ENCODE assay signal across 10 cellular contexts in the genomic region with DNA sequence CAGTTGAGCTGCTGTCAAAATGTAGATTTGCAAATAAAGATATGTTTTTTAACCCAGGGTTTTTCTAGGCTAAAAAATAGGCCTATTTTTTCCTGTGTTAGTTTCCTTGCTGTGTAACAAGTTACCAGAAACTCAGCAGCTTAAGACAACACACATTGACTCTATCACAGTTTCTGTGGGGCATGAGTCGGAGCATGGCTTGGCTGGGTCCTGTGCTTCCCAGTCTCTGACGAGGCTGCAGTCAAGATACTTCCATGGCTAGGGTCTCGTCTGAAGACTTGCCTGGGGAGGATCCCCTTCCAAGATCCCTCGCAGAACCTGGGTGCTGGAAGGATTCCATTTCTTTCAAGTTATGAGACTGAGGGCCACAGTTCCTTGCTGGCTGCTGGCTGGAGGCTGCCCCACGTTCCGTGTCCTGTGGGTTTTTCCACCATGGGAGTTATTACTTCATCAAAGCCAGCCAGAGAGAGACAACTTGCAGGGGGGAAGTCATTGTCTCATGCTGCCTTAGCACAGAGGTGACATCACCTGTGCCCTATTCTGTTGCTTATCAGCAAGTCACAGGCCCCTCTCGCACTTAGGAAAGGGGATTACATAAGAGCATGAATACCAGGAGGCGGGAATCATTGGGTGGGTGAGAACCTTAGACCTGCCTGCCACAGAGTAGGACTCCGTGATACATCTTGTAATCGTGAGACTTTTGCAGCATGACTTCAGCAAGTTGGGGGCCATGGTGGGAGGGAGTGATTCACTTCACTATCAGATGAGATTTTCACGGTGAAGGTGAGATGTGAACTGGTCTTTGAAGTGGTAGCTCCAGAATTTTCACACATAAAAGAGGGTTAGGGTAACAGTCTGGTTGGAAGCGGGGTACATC.
DNase-seq lines count a peak whose midpoint lies in the region; ATAC-seq lines count a peak whose summit lies in the region.
"Had no signal": no experiment of that assay in that cellular context is flagged by ENCODE, and none has a peak within 500 bp of the region (broad histone marks: within the 10 kb centered on the region; RNA-seq: fewer than 3 reads in every experiment).

No MANE protein-coding gene starts in this region.

- H3K4me1 Mint-ChIP-seq in memory B cell: peaks cover 43% of the 10 kb centered on the region

- H3K27me3 Mint-ChIP-seq in memory B cell: no peaks in the 10 kb centered on the region

- DNase-seq in cardiac septum (ENCODE audit: low spot score) (peak; percentile 53), Right ventricle myocardium inferior (ENCODE audit: missing footprints) (no peak), memory B cell (ENCODE audit: low spot score in 2 of 2) (no peak), substantia nigra (lab: John Stamatoyannopoulos, UW) (no peak), NCI-H345 treated with DMSO at 0.1 percent for 48 hours (lab: John Stamatoyannopoulos, UW; ENCODE audit: unreplicated experiment) (no peak), HuH-7.5 (ENCODE audit: low spot score) (no peak), occipital lobe (lab: John Stamatoyannopoulos, UW) (no peak)
- DNase-seq in activated naive CD8-positive, alpha-beta T cell treated with anti-CD3 and anti-CD28 coated beads, Interleukin-2, amount 50 U/mL, for 16 hours (ENCODE audit: low read depth, low spot score): peak; percentile 11
- DNase-seq: HCEC 1CT had no signal

- no peak overlapping the region for H3K4me3 Mint-ChIP-seq in memory B cell

- no peaks in the 10 kb centered on the region for H3K9me3 Mint-ChIP-seq in memory B cell

- H3K27ac Mint-ChIP-seq in memory B cell: peak overlapping the region; percentile 84

- intact Hi-C loops in cardiac septum (cut with DNase I): no loop called here
- intact Hi-C loops in Right ventricle myocardium inferior (cut with DNase I): no loop called here

- no peaks in the 10 kb centered on the region for H3K36me3 Mint-ChIP-seq in memory B cell

- peak overlapping the region; percentile 54 for H3K27ac ChIP-seq in substantia nigra (ENCODE audit: low read depth, low read length, poor library complexity, severe bottlenecking)
- H3K27ac ChIP-seq: parathyroid adenoma had no signal

- ATAC-seq in Right ventricle myocardium inferior: no peak
- no peak for ATAC-seq in memory B cell (ENCODE audit: low read depth)

Comparison
In these comparisons a context has a peak if more than half of its experiments do, and no peak if none do; other contexts are left out.
1. DNase-seq: peak in cardiac septum (single experiment) and activated naive CD8-positive, alpha-beta T cell treated with anti-CD3 and anti-CD28 coated beads, Interleukin-2, amount 50 U/mL, for 16 hours (single experiment); none in Right ventricle myocardium inferior (single experiment), memory B cell (0 of 2), substantia nigra (0 of 49), NCI-H345 treated with DMSO at 0.1 percent for 48 hours (single experiment), HuH-7.5 (single experiment) and occipital lobe (single experiment).